Comparison of ENCODE assay signal across 25 cellular contexts in genomic region chr10:68408898-68409518, GRCh38.
"Had no signal": no experiment of that assay in that cellular context is flagged by ENCODE, and none has a peak within 500 bp of the region (broad histone marks: within the 10 kb centered on the region; RNA-seq: fewer than 3 reads in every experiment).

No MANE protein-coding gene starts in this region.

- H3K4me3 Mint-ChIP-seq: activated CD8-positive, alpha-beta T cell treated with anti-CD3 and anti-CD28 coated beads, Interleukin-2, amount 10 ng/mL, durations not matched to agents 7 days and 5 days; T-helper 2 cell treated with Interferon-gamma antibody and Interleukin-4, amounts not matched to agents 5 μg/mL and 100 μg/mL, for 36 hours had no signal

- H3K27ac ChIP-seq: colonic mucosa, neural progenitor cell, testis, vagina, VCaP had no signal

- H3K9me3 ChIP-seq: colonic mucosa, testis, vagina had no signal

- H3K9me3 Mint-ChIP-seq: activated T-cell treated with anti-CD3 and anti-CD28 coated beads, Interleukin-2, amount 50 U/mL, for 24 hours; activated T-helper 17 cell treated with anti-CD3 and anti-CD28 coated beads, Interleukin-2, amount 50 U/mL, for 72 hours; effector memory CD8-positive, alpha-beta T cell; neural progenitor cell; T-cell; T-helper 2 cell treated with Interferon-gamma antibody and Interleukin-4, amounts not matched to agents 5 μg/mL and 100 μg/mL, for 36 hours had no signal

- DNase-seq: activated CD4-positive, alpha-beta T cell treated with anti-CD3 and anti-CD28 coated beads, Interleukin-2, amount 50 U/mL, for 1 hour; activated CD4-positive, CD25-positive, alpha-beta regulatory T cell treated with anti-CD3 and anti-CD28 coated beads, Interleukin-2, amount 50 U/mL, for 72 hours; activated CD8-positive, alpha-beta T cell treated with anti-CD3 and anti-CD28 coated beads, Interleukin-2, amount 10 ng/mL, durations not matched to agents 7 days and 5 days; activated naive CD4-positive, alpha-beta T cell treated with anti-CD3 and anti-CD28 coated beads, Interleukin-2, amount 50 U/mL, for 16 hours; activated T-cell treated with anti-CD3 and anti-CD28 coated beads, Interleukin-2, amount 50 U/mL, for 24 hours; amniotic stem cell; colonic mucosa; dorsolateral prefrontal cortex; effector memory CD8-positive, alpha-beta T cell; glutamatergic neuron; hippocampal formation; left ventricle myocardium superior; mammary epithelial cell; midbrain; stimulated activated CD4-positive, alpha-beta T cell treated with anti-CD3 and anti-CD28 coated beads, Interleukin-4, amount 100 ng/mL, for 1 hour; stimulated activated naive CD4-positive, alpha-beta T cell; T-cell; testis; trophoblast cell had no signal

- H3K36me3 ChIP-seq: colonic mucosa, vagina had no signal

- ATAC-seq: activated CD8-positive, alpha-beta T cell treated with anti-CD3 and anti-CD28 coated beads, Interleukin-2, amount 10 ng/mL, durations not matched to agents 7 days and 5 days; activated T-helper 17 cell treated with anti-CD3 and anti-CD28 coated beads, Interleukin-2, amount 50 U/mL, for 72 hours; effector memory CD8-positive, alpha-beta T cell; esophagus mucosa; left ventricle myocardium superior; T-cell had no signal

- H3K27me3 Mint-ChIP-seq: activated T-cell treated with anti-CD3 and anti-CD28 coated beads, Interleukin-2, amount 50 U/mL, for 24 hours; activated T-helper 17 cell treated with anti-CD3 and anti-CD28 coated beads, Interleukin-2, amount 50 U/mL, for 72 hours; effector memory CD8-positive, alpha-beta T cell; T-cell had no signal

- H3K36me3 Mint-ChIP-seq: T-cell had no signal

- H3K4me1 ChIP-seq: testis had no signal

- H3K4me3 ChIP-seq: colonic mucosa, dorsolateral prefrontal cortex, neural progenitor cell, testis, vagina had no signal

- H3K27me3 ChIP-seq: colonic mucosa, dorsolateral prefrontal cortex, neural progenitor cell, testis, vagina had no signal

- H3K27ac Mint-ChIP-seq: activated CD8-positive, alpha-beta T cell treated with anti-CD3 and anti-CD28 coated beads, Interleukin-2, amount 10 ng/mL, durations not matched to agents 7 days and 5 days; activated T-cell treated with anti-CD3 and anti-CD28 coated beads, Interleukin-2, amount 50 U/mL, for 24 hours; activated T-helper 17 cell treated with anti-CD3 and anti-CD28 coated beads, Interleukin-2, amount 50 U/mL, for 72 hours; neural progenitor cell; T-cell; T-helper 2 cell treated with Interferon-gamma antibody and Interleukin-4, amounts not matched to agents 5 μg/mL and 100 μg/mL, for 36 hours had no signal
